32 cellular contexts compared by ENCODE assay signal in the genomic region with DNA sequence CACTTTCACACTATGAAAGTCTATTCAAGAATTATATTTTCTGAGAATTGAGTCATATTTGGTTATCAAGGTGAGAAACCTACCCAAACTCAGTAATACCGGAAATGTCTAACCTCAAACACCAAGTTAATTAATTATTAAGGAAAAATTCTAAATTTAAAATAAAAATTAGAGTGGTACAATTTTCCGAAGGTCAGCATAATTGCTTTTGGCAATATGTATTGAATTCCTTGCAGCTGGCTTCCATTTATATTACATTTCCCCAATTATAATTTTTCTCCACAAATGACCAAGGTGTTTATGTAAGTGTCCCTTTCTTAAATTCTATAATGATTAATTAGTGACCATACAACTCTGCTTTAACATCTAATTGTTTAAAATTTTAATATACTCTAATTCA.
A peak's percentile ranks its signal among the peaks of the same experiment; 100 is the strongest.
DNase-seq lines count a peak whose midpoint lies in the region; ATAC-seq, FAIRE-seq and TF ChIP-seq lines count a peak whose summit lies in the region.
"Had no signal": no experiment of that assay in that cellular context is flagged by ENCODE, and none has a peak within 500 bp of the region (broad histone marks: within the 10 kb centered on the region; RNA-seq: fewer than 3 reads in every experiment).

No MANE protein-coding gene starts in this region.

- DNase-seq in HepG2 (ENCODE audit: low spot score) (no peak), right lobe of liver (no peak), IMR-90 (no peak), kidney (no peak), erythroblast (lab: John Stamatoyannopoulos, UW) (no peak), foreskin melanocyte (no peak)
- DNase-seq: 8988T; ACHN; AML-193; BE2C; C1 segment of cervical spinal cord; Caco-2; Calu3; CD4-positive, alpha-beta memory T cell; CD4-positive, alpha-beta T cell; CD4-positive, CD25-positive, alpha-beta regulatory T cell; CD8-positive, alpha-beta memory T cell; CD8-positive, alpha-beta T cell; COR-L47; DMS 273 treated with DMSO at 0.1 percent for 48 hours; DMS153; DMS53; DMS79; DMS79 treated with DMSO at 0.1 percent for 48 hours; DND-41; EL had no signal

- no peaks in the 10 kb centered on the region for H3K79me2 ChIP-seq in HepG2 (ENCODE audit: insufficient read depth, low read length)

- no peak overlapping the region for H2AK9ac ChIP-seq in IMR-90 (replicated peaks; ENCODE audit: low read depth, low read length, poor library complexity)

- H3K27ac ChIP-seq in HepG2 (ENCODE audit: extremely low read length, insufficient read depth, low read length) (no peak overlapping the region), right lobe of liver (no peak overlapping the region), IMR-90 (ENCODE audit: insufficient read depth, low read length) (no peak overlapping the region), kidney (ENCODE audit: low read depth in 2 of 2, low read length in 2 of 2) (no peak overlapping the region)
- H3K27ac ChIP-seq: 22Rv1; A549; BLaER1; BLaER1 treated with 17β-estradiol and CSF1 and Interleukin-3, amounts not matched to agents 10 nM and 100 nM; C4-2B had no signal

- no peaks in the 10 kb centered on the region for H3K27me3 ChIP-seq in HepG2 (ENCODE audit: control insufficient read depth in 1 of 2, insufficient read depth in 2 of 2, low read length in 2 of 2)
- no peaks in the 10 kb centered on the region for H3K27me3 ChIP-seq in right lobe of liver
- no peaks in the 10 kb centered on the region for H3K27me3 ChIP-seq in IMR-90 (ENCODE audit: control insufficient read depth, insufficient read depth, low read length)
- H3K27me3 ChIP-seq: BE2C; BLaER1; BLaER1 treated with 17β-estradiol and CSF1 and Interleukin-3, amounts not matched to agents 10 nM and 100 nM had no signal

- H3K9me3 ChIP-seq in HepG2 (ENCODE audit: low read length) (peaks cover 28% of the 10 kb centered on the region), right lobe of liver (no peaks in the 10 kb centered on the region), IMR-90 (ENCODE audit: control insufficient read depth, insufficient read depth, low read length) (peaks cover 3% of the 10 kb centered on the region), kidney (ENCODE audit: control insufficient read depth in 1 of 2, low read length in 2 of 2) (peaks cover 0 to 2% of the 10 kb centered on the region in 2 donors)
- H3K9me3 ChIP-seq: A549 had no signal

- no peak overlapping the region for H2BK15ac ChIP-seq in IMR-90 (ENCODE audit: low read depth, low read length)

- TF ChIP-seq EP300 in HepG2 (IDR thresholded peaks at IDR 0.05; ENCODE audit: low read depth in 2 of 2, low read length in 2 of 2) (no peak), HepG2 (CRISPR knock-in tag; IDR thresholded peaks at IDR 0.05; ENCODE audit: borderline replicate concordance) (no peak)

- H4K8ac ChIP-seq in IMR-90 (ENCODE audit: low read depth in 2 of 2, low read length in 2 of 2): no peak overlapping the region

- H4K91ac ChIP-seq in IMR-90 (ENCODE audit: insufficient read depth, low read depth, low read length): no peak overlapping the region

- no peak overlapping the region for H2BK20ac ChIP-seq in IMR-90 (ENCODE audit: low read depth, low read length)

- no peak overlapping the region for H2BK120ac ChIP-seq in IMR-90 (ENCODE audit: low read depth, low read length)

- POLR2A ChIA-PET in HepG2 (lab: Yijun Ruan, JAX) (no interaction called here), IMR-90 (lab: Charles Lee; ENCODE audit: unreplicated experiment) (no interaction called here)

- TF ChIP-seq RAD21 in HepG2 (CRISPR knock-in tag; IDR thresholded peaks at IDR 0.05) (no peak), IMR-90 (IDR thresholded peaks at IDR 0.05; ENCODE audit: low read length) (no peak)

- no peak overlapping the region for H3K18ac ChIP-seq in IMR-90 (ENCODE audit: low read depth, low read length)

- TF ChIP-seq POLR2A in HepG2 (IDR thresholded peaks at IDR 0.05; ENCODE audit: insufficient read depth in 1 of 2, low read depth in 2 of 2, low read length in 2 of 2) (no peak), right lobe of liver (IDR thresholded peaks at IDR 0.05) (no peak), IMR-90 (IDR thresholded peaks at IDR 0.05; ENCODE audit: low read depth, low read length) (no peak), erythroblast (IDR thresholded peaks at IDR 0.05; ENCODE audit: low read length) (no peak)

- no peak overlapping the region for H3K14ac ChIP-seq in IMR-90 (replicated peaks; ENCODE audit: low read depth, low read length)

- ATAC-seq in HepG2: no peak
- no peak for ATAC-seq in right lobe of liver
- ATAC-seq in IMR-90 (ENCODE audit: low read depth): no peak
- ATAC-seq: A549; CD8-positive, alpha-beta T cell had no signal

- H3K9ac ChIP-seq in HepG2 (ENCODE audit: insufficient read depth, low read depth, low read length) (no peak overlapping the region), IMR-90 (ENCODE audit: low read depth, low read length) (no peak overlapping the region), kidney (ENCODE audit: low read length in 2 of 2) (no peak overlapping the region)
- H3K9ac ChIP-seq: BLaER1; BLaER1 treated with 17β-estradiol and CSF1 and Interleukin-3, amounts not matched to agents 10 nM and 100 nM had no signal

- no peaks in the 10 kb centered on the region for H4K20me1 ChIP-seq in HepG2 (ENCODE audit: insufficient read depth, low read length)
- H4K20me1 ChIP-seq in IMR-90 (ENCODE audit: insufficient read depth, low read length): no peaks in the 10 kb centered on the region
- H4K20me1 ChIP-seq: BLaER1; BLaER1 treated with 17β-estradiol and CSF1 and Interleukin-3, amounts not matched to agents 10 nM and 100 nM had no signal

- 0 out of 2 replicates have a peak, but pooled peaks cover 2% of the 10 kb centered on the region for H3K9me1 ChIP-seq in IMR-90 (ENCODE audit: insufficient read depth, low read length)

- no peak overlapping the region for H3K56ac ChIP-seq in IMR-90 (ENCODE audit: extremely low read depth, insufficient read depth, low read length)

- H3K4me1 ChIP-seq in HepG2 (ENCODE audit: insufficient read depth, low read length) (no peaks in the 10 kb centered on the region), right lobe of liver (no peaks in the 10 kb centered on the region), IMR-90 (ENCODE audit: control insufficient read depth, insufficient read depth, low read length) (no peaks in the 10 kb centered on the region; the same call in 1 of the 2 replicates), kidney (ENCODE audit: control insufficient read depth in 1 of 2, insufficient read depth in 1 of 2, low read depth in 1 of 2, low read length in 2 of 2) (no peaks in the 10 kb centered on the region)
- H3K4me1 ChIP-seq: A549; BE2C; BLaER1; BLaER1 treated with 17β-estradiol and CSF1 and Interleukin-3, amounts not matched to agents 10 nM and 100 nM; Caco-2 had no signal

- H3K4me2 ChIP-seq in HepG2 (ENCODE audit: low read depth, low read length) (no peak overlapping the region), IMR-90 (ENCODE audit: low read depth, low read length) (no peak overlapping the region)
- H3K4me2 ChIP-seq: A549; BLaER1; BLaER1 treated with 17β-estradiol and CSF1 and Interleukin-3, amounts not matched to agents 10 nM and 100 nM had no signal

- CTCF ChIA-PET in HepG2 (lab: Yijun Ruan, JAX; ENCODE audit: low intra/inter-chr PET ratio, low total read pairs): no interaction called here
- CTCF ChIA-PET in IMR-90 (lab: Yijun Ruan, JAX): no interaction called here

- intact Hi-C loops in HepG2 (cut with micrococcal nuclease; ENCODE audit: unreplicated experiment): no loop called here
- intact Hi-C loops in right lobe of liver (cut with DNase I): no loop called here
- intact Hi-C loops in IMR-90 (cut with micrococcal nuclease): no loop called here
- intact Hi-C loops in kidney (cut with DNase I): no loop called here

- H2AFZ ChIP-seq in HepG2 (ENCODE audit: low read length) (no peak overlapping the region), IMR-90 (replicated peaks; ENCODE audit: low read length, poor library complexity) (no peak overlapping the region)

- H3K4me3 ChIP-seq in HepG2 (replicated peaks in 1 of 3; ENCODE audit: insufficient read depth in 1 of 3, low read depth in 2 of 3, low read length in 3 of 3) (no peak overlapping the region), right lobe of liver (no peak overlapping the region), IMR-90 (ENCODE audit: insufficient read depth, low read depth, low read length) (no peak overlapping the region), kidney (ENCODE audit: low read length in 2 of 2) (no peak overlapping the region)
- H3K4me3 ChIP-seq: A549; BLaER1; BLaER1 treated with 17β-estradiol and CSF1 and Interleukin-3, amounts not matched to agents 10 nM and 100 nM had no signal

- H2BK5ac ChIP-seq in IMR-90 (ENCODE audit: low read depth, low read length, poor library complexity, severe bottlenecking): no peak overlapping the region

- in situ Hi-C loops in HepG2 (cut with HindIII; ENCODE audit: extremely low pct_ligation_motif_present, low pct_unique_long_range_greater_than_20kb) (no loop called here), IMR-90 (cut with MboI; ENCODE audit: low sequenced_read_pairs) (no loop called here)

- no peak overlapping the region for H2AK5ac ChIP-seq in IMR-90 (ENCODE audit: low read depth, low read length)

- no peaks in the 10 kb centered on the region for H3K79me1 ChIP-seq in IMR-90 (ENCODE audit: low read depth in 1 of 2, low read length in 2 of 2)

- H3K4ac ChIP-seq in IMR-90 (ENCODE audit: low read depth, low read length): no peak overlapping the region

- dilution Hi-C loops in IMR-90 (cut with HindIII; ENCODE audit: low sequenced_read_pairs, unreplicated experiment): no loop called here

- no peak overlapping the region for H3K23ac ChIP-seq in IMR-90 (ENCODE audit: low read depth, low read length)

- H4K5ac ChIP-seq in IMR-90 (ENCODE audit: low read depth, low read length): no peak overlapping the region

- BruUV-seq in HepG2 (replicated peaks; lab: Mats Ljungman, UMichigan) (no TSS peak), IMR-90 (replicated peaks; lab: Mats Ljungman, UMichigan) (no TSS peak)

- H3K36me3 ChIP-seq in HepG2 (replicated peaks in 1 of 2; ENCODE audit: control insufficient read depth in 1 of 2, insufficient read depth in 2 of 2, low read length in 2 of 2) (no peaks in the 10 kb centered on the region), right lobe of liver (no peaks in the 10 kb centered on the region), IMR-90 (ENCODE audit: control insufficient read depth, insufficient read depth, low read length) (no peaks in the 10 kb centered on the region), kidney (ENCODE audit: control insufficient read depth in 1 of 2, insufficient read depth in 2 of 2, low read length in 2 of 2) (no peaks in the 10 kb centered on the region)
- H3K36me3 ChIP-seq: BE2C; BLaER1; BLaER1 treated with 17β-estradiol and CSF1 and Interleukin-3, amounts not matched to agents 10 nM and 100 nM had no signal

- FAIRE-seq in HepG2 (lab: Jason Lieb, UNC): no peak
- peak; percentile 13 for FAIRE-seq in kidney (lab: Jason Lieb, UNC)
- FAIRE-seq: A549, D721Med had no signal

- 0% methylated on average over 2 of the region's 2 CpGs for WGBS in HepG2 (ENCODE audit: low lambda C conversion rate)
- WGBS in right lobe of liver (ENCODE audit: insufficient coverage, low coverage, low lambda C conversion rate, missing lambda C conversion rate): 62% methylated on average over 2 of the region's 2 CpGs
- WGBS in IMR-90 (ENCODE audit: extremely low coverage in 2 of 2, insufficient read length in 1 of 2), 2 experiments: no CpG with 5 or more reads among the region's 2 CpGs

- TF ChIP-seq CTCF in HepG2 (CRISPR knock-in tag; IDR thresholded peaks at IDR 0.05): no peak
- TF ChIP-seq CTCF in right lobe of liver (IDR thresholded peaks at IDR 0.05): no peak
- no peak for TF ChIP-seq CTCF in IMR-90 (conservative IDR thresholded peaks at IDR 0.05; ENCODE audit: low read depth, low read length)
- TF ChIP-seq CTCF in kidney (IDR thresholded peaks at IDR 0.05; ENCODE audit: borderline replicate concordance, extremely low read depth, insufficient read depth): no peak
